ENCODE assay signal across 17 cellular contexts in the genomic region with DNA sequence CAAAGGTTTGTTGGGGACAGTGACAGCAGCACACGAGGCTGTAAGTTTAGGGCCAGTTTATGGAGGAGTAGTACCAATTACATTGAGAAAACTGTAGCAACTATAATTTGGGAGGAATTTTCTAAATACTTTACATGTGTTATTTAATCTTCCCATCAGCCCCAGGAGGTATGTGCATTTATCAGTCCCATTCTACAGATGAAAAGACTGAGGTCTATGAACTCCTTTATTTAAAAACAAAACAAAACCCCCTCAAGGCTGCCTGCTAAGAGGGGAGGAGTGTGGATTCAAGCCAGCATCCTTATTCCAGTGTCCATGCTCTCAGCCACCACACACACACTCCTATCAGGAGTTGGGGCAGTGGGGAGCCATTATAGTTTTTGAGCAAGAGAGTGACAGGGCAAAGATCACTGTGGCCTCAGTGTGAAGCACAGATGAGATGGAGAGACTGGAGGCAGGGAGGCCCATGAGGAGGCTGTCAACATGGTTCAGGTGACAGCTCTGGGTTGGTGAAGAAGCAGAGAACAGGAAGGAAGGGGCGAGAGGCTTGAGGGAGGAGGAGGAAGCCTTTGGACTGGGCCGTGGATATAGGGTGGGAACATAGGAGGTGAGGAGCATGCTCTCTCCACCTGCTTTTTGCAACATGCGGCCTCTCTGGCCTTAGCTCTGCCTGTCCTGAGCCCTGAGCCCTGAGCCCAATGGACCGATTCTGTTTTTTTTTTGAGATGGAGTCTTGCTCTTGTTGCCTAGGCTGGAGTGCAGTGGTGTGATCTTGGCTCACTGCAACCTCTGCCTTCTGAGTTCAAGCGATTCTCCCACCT. TPM values are rescaled to one million over a fixed set of nuclear protein-coding genes. Genes with fewer than 3 reads are reported as not detected.
A peak's percentile ranks its signal among the peaks of the same experiment; 100 is the strongest.
DNase-seq lines count a peak whose midpoint lies in the region; ATAC-seq and TF ChIP-seq lines count a peak whose summit lies in the region.
"Had no signal": no experiment of that assay in that cellular context is flagged by ENCODE, and none has a peak within 500 bp of the region (broad histone marks: within the 10 kb centered on the region; RNA-seq: fewer than 3 reads in every experiment).

No MANE protein-coding gene starts in this region.

- peaks cover 13 to 98% (median 57%) of the 10 kb centered on the region in 4 donors for H3K4me1 Mint-ChIP-seq in CD4-positive, CD25-positive, alpha-beta regulatory T cell
- H3K4me1 Mint-ChIP-seq in T-cell (peaks cover 89 to 97% (median 97%) of the 10 kb centered on the region in 3 donors), endodermal cell (peaks cover 4% of the 10 kb centered on the region)

- TF ChIP-seq POLR2A in esophagus squamous epithelium (IDR thresholded peaks at IDR 0.05) (no peak), sigmoid colon (IDR thresholded peaks at IDR 0.05) (no peak)

- 77 to 82% methylated on average over 6 of the region's 6 CpGs for WGBS in esophagus squamous epithelium, 2 donors
- WGBS in sigmoid colon, 2 donors = 83 to 86% methylated on average over 6 of the region's 6 CpGs
- WGBS in endodermal cell (ENCODE audit: insufficient coverage in 1 of 2, insufficient read length in 1 of 2), 2 experiments = 90 to 95% methylated on average over 6 of the region's 6 CpGs

- H3K4me3 Mint-ChIP-seq in CD4-positive, CD25-positive, alpha-beta regulatory T cell = peak overlapping the region; percentile 38 to 100 (median 90)
- peak overlapping the region; percentile 49 to 92 (median 63) for H3K4me3 Mint-ChIP-seq in T-cell
- no peak overlapping the region for H3K4me3 Mint-ChIP-seq in endodermal cell
- H3K4me3 Mint-ChIP-seq: mesothelial cell of epicardium had no signal

- peak overlapping the region; percentile 57 for H3K4me3 ChIP-seq in CD4-positive, CD25-positive, alpha-beta regulatory T cell (ENCODE audit: low read depth, low read length)
- H3K4me3 ChIP-seq in esophagus squamous epithelium = no peak overlapping the region
- H3K4me3 ChIP-seq in sigmoid colon = no peak overlapping the region
- no peak overlapping the region for H3K4me3 ChIP-seq in BE2C (ENCODE audit: low read depth, low read length)
- no peak overlapping the region for H3K4me3 ChIP-seq in endodermal cell (ENCODE audit: low read length)

- intact Hi-C loops in esophagus squamous epithelium (cut with DNase I) = no loop called here
- intact Hi-C loops in sigmoid colon (cut with DNase I) = no loop called here

- ATAC-seq in CD4-positive, CD25-positive, alpha-beta regulatory T cell (ENCODE audit: low read depth in 2 of 2) = no peak
- ATAC-seq in T-cell (replicated peaks in 1 of 4) = no peak

- H3K27ac Mint-ChIP-seq in CD4-positive, CD25-positive, alpha-beta regulatory T cell = peak overlapping the region; percentile 95 to 99 (median 98)
- H3K27ac Mint-ChIP-seq in T-cell (peak overlapping the region; percentile 90 to 91), endodermal cell (no peak overlapping the region)
- H3K27ac Mint-ChIP-seq: progenitor cell of endocrine pancreas had no signal

- DNase-seq in CD4-positive, CD25-positive, alpha-beta regulatory T cell = peak in 1 of 3 donors; percentile 64
- DNase-seq in T-cell (no peak), esophagus squamous epithelium (lab: John Stamatoyannopoulos, UW) (no peak), sigmoid colon (no peak), mucosa of gallbladder (ENCODE audit: low spot score) (no peak), BE2C (no peak), endodermal cell (no peak)
- DNase-seq: aorta; Kasumi-1; NCI-H1694 treated with DMSO at 0.1 percent for 48 hours; NCI-H69; stimulated activated CD4-positive, alpha-beta T cell treated with anti-CD3 and anti-CD28 coated beads, Interleukin-2, amount 100 ng/mL, for 48 hours; T1000 had no signal

- TF ChIP-seq EP300 in sigmoid colon (IDR thresholded peaks at IDR 0.05) = no peak

- H3K27ac ChIP-seq in CD4-positive, CD25-positive, alpha-beta regulatory T cell (ENCODE audit: insufficient read depth, low read length, poor library complexity, severe bottlenecking) = peak overlapping the region; percentile 97
- H3K27ac ChIP-seq in esophagus squamous epithelium = peak overlapping the region in 3 of 4 donors; percentile 69 to 89 (median 85)
- peak overlapping the region in 3 of 4 donors; percentile 60 to 82 (median 80) for H3K27ac ChIP-seq in sigmoid colon
- no peak overlapping the region for H3K27ac ChIP-seq in endodermal cell (ENCODE audit: low read depth, low read length)
- H3K27ac ChIP-seq: C4-2B had no signal

- H3K9ac ChIP-seq in endodermal cell (ENCODE audit: extremely low read depth, low read length, poor library complexity, severe bottlenecking) = no peak overlapping the region

- H3K36me3 Mint-ChIP-seq in CD4-positive, CD25-positive, alpha-beta regulatory T cell = peaks cover 14% of the 10 kb centered on the region
- H3K36me3 Mint-ChIP-seq in T-cell (peaks cover 4% of the 10 kb centered on the region), endodermal cell (ENCODE audit: low read depth) (no peaks in the 10 kb centered on the region)
- H3K36me3 Mint-ChIP-seq: mesothelial cell of epicardium had no signal

- peaks cover 0 to 3% (median 0%) of the 10 kb centered on the region in 7 donors for H3K9me3 Mint-ChIP-seq in CD4-positive, CD25-positive, alpha-beta regulatory T cell
- H3K9me3 Mint-ChIP-seq in T-cell (peaks cover 0 to under 1% (median 0%) of the 10 kb centered on the region in 3 donors), endodermal cell (no peaks in the 10 kb centered on the region)
- H3K9me3 Mint-ChIP-seq: mesothelial cell of epicardium had no signal

- CTCF ChIA-PET in T-cell (lab: Charles Lee) = interaction anchor here (0.7 to 3.2 kb wide), 3 partner anchors 14 to 52 kb away, joined by 3 to 37 read pairs (median 12); no protein-coding TSS in a partner anchor

- no peaks in the 10 kb centered on the region for H3K27me3 ChIP-seq in CD4-positive, CD25-positive, alpha-beta regulatory T cell (ENCODE audit: control insufficient read depth, insufficient read depth, low read length)
- peaks cover 0 to 31% (median 0%) of the 10 kb centered on the region in 4 donors for H3K27me3 ChIP-seq in esophagus squamous epithelium
- no peaks in the 10 kb centered on the region for H3K27me3 ChIP-seq in sigmoid colon
- H3K27me3 ChIP-seq in BE2C = no peaks in the 10 kb centered on the region
- H3K27me3 ChIP-seq in endodermal cell (ENCODE audit: control insufficient read depth, insufficient read depth, low read length, poor library complexity, severe bottlenecking) = no peaks in the 10 kb centered on the region

- POLR2A ChIA-PET in T-cell (lab: Charles Lee) = interaction anchor here in 1 of 2 donors (0.8 kb wide), 1 partner anchor 267 kb away, joined by 6 read pairs; no protein-coding TSS in a partner anchor

- H3K9me3 ChIP-seq in CD4-positive, CD25-positive, alpha-beta regulatory T cell (ENCODE audit: control insufficient read depth in 2 of 2, low read length in 2 of 2) = no peaks in the 10 kb centered on the region
- H3K9me3 ChIP-seq in esophagus squamous epithelium (no peaks in the 10 kb centered on the region), sigmoid colon (no peaks in the 10 kb centered on the region), BE2C (no peaks in the 10 kb centered on the region), endodermal cell (ENCODE audit: control insufficient read depth, low read length) (no peaks in the 10 kb centered on the region)

- peaks cover 17% of the 10 kb centered on the region for H3K36me3 ChIP-seq in CD4-positive, CD25-positive, alpha-beta regulatory T cell (ENCODE audit: control insufficient read depth, insufficient read depth, low read length)
- H3K36me3 ChIP-seq in esophagus squamous epithelium (no peaks in the 10 kb centered on the region), sigmoid colon (no peaks in the 10 kb centered on the region), BE2C (no peaks in the 10 kb centered on the region), endodermal cell (ENCODE audit: control insufficient read depth, insufficient read depth, low read length) (no peaks in the 10 kb centered on the region)

- H3K27me3 Mint-ChIP-seq in CD4-positive, CD25-positive, alpha-beta regulatory T cell = peaks cover 2% of the 10 kb centered on the region
- H3K27me3 Mint-ChIP-seq in T-cell (no peaks in the 10 kb centered on the region), endodermal cell (ENCODE audit: insufficient read depth) (peaks cover 3% of the 10 kb centered on the region)

- no peak for TF ChIP-seq CTCF in esophagus squamous epithelium (IDR thresholded peaks at IDR 0.05)
- no peak for TF ChIP-seq CTCF in sigmoid colon (IDR thresholded peaks at IDR 0.05)
- TF ChIP-seq CTCF in BE2C (IDR thresholded peaks at IDR 0.05; ENCODE audit: low read depth, low read length) = no peak
- no peak for TF ChIP-seq CTCF in endodermal cell (conservative IDR thresholded peaks at IDR 0.05)

- peaks cover 99% of the 10 kb centered on the region for H3K4me1 ChIP-seq in CD4-positive, CD25-positive, alpha-beta regulatory T cell (ENCODE audit: control insufficient read depth, insufficient read depth, low read length, poor library complexity, severe bottlenecking)
- peaks cover 24 to 100% (median 57%) of the 10 kb centered on the region in 3 donors for H3K4me1 ChIP-seq in esophagus squamous epithelium
- H3K4me1 ChIP-seq in sigmoid colon = peaks cover 0 to 53% (median 30%) of the 10 kb centered on the region in 4 donors
- H3K4me1 ChIP-seq in BE2C = no peaks in the 10 kb centered on the region
- no peaks in the 10 kb centered on the region for H3K4me1 ChIP-seq in endodermal cell (ENCODE audit: control insufficient read depth, insufficient read depth, low read length)

RNA-seq across cellular contexts. Expression of a gene that starts 9.7 kb away (rescaled TPM):
- 252 TPM for total RNA-seq in CD4-positive, CD25-positive, alpha-beta regulatory T cell
- 100 to 1,000 TPM; 347 to 450 (median 421) TPM for polyA plus RNA-seq in CD4-positive, CD25-positive, alpha-beta regulatory T cell
- total RNA-seq in T-cell (100 to 1,000 TPM in 2 of 5 donors, 10 to 100 TPM in 3; 55.0 to 130 (median 99.6) TPM), esophagus squamous epithelium (10 to 100 TPM in 2 of 4 donors, 1 to 10 TPM in 2; 2.1 to 17.5 (median 10.3) TPM), sigmoid colon (10 to 100 TPM; 15.5 to 19.7 (median 18.9) TPM), mucosa of gallbladder (50.4 TPM), endodermal cell (under 1 TPM; 0.24 to 0.40 TPM)
- 10 to 100 TPM in 2 of 3 donors, 1 to 10 TPM in 1; 4.2 to 37.2 (median 16.2) TPM for polyA plus RNA-seq in sigmoid colon
- polyA plus RNA-seq in BE2C (2012; ENCODE audit: insufficient read depth, insufficient read length, low read depth) = 0.77 TPM
- polyA plus RNA-seq in endodermal cell (2013, experiment 1 of 2) = 1.7 TPM
- 0.95 TPM for polyA plus RNA-seq in endodermal cell (2013, experiment 2 of 2)
- total RNA-seq: progenitor cell of endocrine pancreas, RPMI7951 had no signal

RNA-seq across cellular contexts. Expression of a gene that starts 53.3 kb away (rescaled TPM):
- total RNA-seq in CD4-positive, CD25-positive, alpha-beta regulatory T cell = 96.0 TPM
- 10 to 100 TPM in 2 of 4 donors, 1 to 10 TPM in 2; 8.1 to 11.6 (median 9.9) TPM for polyA plus RNA-seq in CD4-positive, CD25-positive, alpha-beta regulatory T cell
- total RNA-seq in T-cell (10 to 100 TPM; 73.5 to 85.9 (median 75.8) TPM), esophagus squamous epithelium (100 to 1,000 TPM in 1 of 4 donors, 10 to 100 TPM in 3; 42.5 to 103 (median 59.8) TPM), sigmoid colon (10 to 100 TPM; 49.7 to 90.8 (median 54.7) TPM), mucosa of gallbladder (69.0 TPM), endodermal cell (10 to 100 TPM; 32.5 to 36.7 TPM)
- polyA plus RNA-seq in sigmoid colon = 10 to 100 TPM in 2 of 3 donors, 1 to 10 TPM in 1; 7.6 to 27.4 (median 12.0) TPM
- polyA plus RNA-seq in BE2C (2012; ENCODE audit: insufficient read depth, insufficient read length, low read depth) = 13.4 TPM
- 9.6 TPM for polyA plus RNA-seq in endodermal cell (2013, experiment 1 of 2)
- 9.8 TPM for polyA plus RNA-seq in endodermal cell (2013, experiment 2 of 2)
